19 cellular contexts compared by ENCODE assay signal in genomic region chr3:87041191-87041590, GRCh38. TPM values are rescaled to one million over a fixed set of nuclear protein-coding genes. Genes with fewer than 3 reads are reported as not detected.
DNase-seq lines count a peak whose midpoint lies in the region; ATAC-seq, FAIRE-seq and TF ChIP-seq lines count a peak whose summit lies in the region.
"Had no signal": no experiment of that assay in that cellular context is flagged by ENCODE, and none has a peak within 500 bp of the region (broad histone marks: within the 10 kb centered on the region; RNA-seq: fewer than 3 reads in every experiment).

No MANE protein-coding gene starts in this region.

- no peak overlapping the region for H3K4me3 Mint-ChIP-seq in effector memory CD8-positive, alpha-beta T cell
- H3K4me3 Mint-ChIP-seq: CD4-positive, alpha-beta T cell had no signal

- intact Hi-C loops in HepG2 (cut with micrococcal nuclease; ENCODE audit: unreplicated experiment) (no loop called here), right lobe of liver (cut with DNase I) (no loop called here), PC-9 (cut with micrococcal nuclease; ENCODE audit: unreplicated experiment) (no loop called here)

- H3K4me1 Mint-ChIP-seq in effector memory CD8-positive, alpha-beta T cell (ENCODE audit: low read depth in 2 of 2) = no peaks in the 10 kb centered on the region

- in situ Hi-C loops in HepG2 (cut with HindIII; ENCODE audit: extremely low pct_ligation_motif_present, low pct_unique_long_range_greater_than_20kb) = no loop called here

- no TSS peak for BruUV-seq in HepG2 (replicated peaks; lab: Mats Ljungman, UMichigan)
- no TSS peak for BruUV-seq in PC-9 (replicated peaks; lab: Mats Ljungman, UMichigan)

- TF ChIP-seq CTCF in HepG2 (CRISPR knock-in tag; IDR thresholded peaks at IDR 0.05) (no peak), right lobe of liver (IDR thresholded peaks at IDR 0.05) (no peak), MM.1S (IDR thresholded peaks at IDR 0.05; ENCODE audit: low read length) (0 out of 2 replicates have a peak, but pooled peaks have one; percentile 13), PC-9 (conservative IDR thresholded peaks at IDR 0.05) (no peak)

- no peak for FAIRE-seq in HepG2 (lab: Jason Lieb, UNC)
- FAIRE-seq: G401.6, GM12892, H54 had no signal

- H3K36me3 Mint-ChIP-seq in effector memory CD8-positive, alpha-beta T cell (ENCODE audit: insufficient read depth) = peaks cover 2% of the 10 kb centered on the region

- H3F3A ChIP-seq in MM.1S (ENCODE audit: insufficient read depth, low read length) (no peaks in the 10 kb centered on the region), PC-9 (ENCODE audit: insufficient read depth, low read depth) (no peaks in the 10 kb centered on the region)

- H3K36me3 ChIP-seq in HepG2 (replicated peaks in 1 of 2; ENCODE audit: control insufficient read depth in 1 of 2, insufficient read depth in 2 of 2, low read length in 2 of 2) = no peaks in the 10 kb centered on the region
- H3K36me3 ChIP-seq in right lobe of liver = no peaks in the 10 kb centered on the region
- no peaks in the 10 kb centered on the region for H3K36me3 ChIP-seq in MM.1S (replicated peaks; ENCODE audit: insufficient read depth, low read length)
- no peaks in the 10 kb centered on the region for H3K36me3 ChIP-seq in PC-9 (ENCODE audit: low read depth)
- H3K36me3 ChIP-seq: BLaER1 treated with 17β-estradiol and CSF1 and Interleukin-3, amounts not matched to agents 10 nM and 100 nM had no signal

- no peak overlapping the region for H3K4me2 ChIP-seq in HepG2 (ENCODE audit: low read depth, low read length)
- no peak overlapping the region for H3K4me2 ChIP-seq in MM.1S (ENCODE audit: low read depth, low read length)
- H3K4me2 ChIP-seq in PC-9 = no peak overlapping the region
- H3K4me2 ChIP-seq: BLaER1 treated with 17β-estradiol and CSF1 and Interleukin-3, amounts not matched to agents 10 nM and 100 nM had no signal

- H3K27ac ChIP-seq in HepG2 (ENCODE audit: extremely low read length, insufficient read depth, low read length) = no peak overlapping the region
- no peak overlapping the region for H3K27ac ChIP-seq in right lobe of liver
- no peak overlapping the region for H3K27ac ChIP-seq in MM.1S (ENCODE audit: low read length)
- H3K27ac ChIP-seq in PC-9 = no peak overlapping the region
- H3K27ac ChIP-seq: 22Rv1; BLaER1 treated with 17β-estradiol and CSF1 and Interleukin-3, amounts not matched to agents 10 nM and 100 nM; GM23248 had no signal

- ATAC-seq in HepG2 (no peak), right lobe of liver (no peak), GM18858 (IDR thresholded peaks at IDR 0.05; ENCODE audit: unreplicated experiment) (no peak)
- ATAC-seq in effector memory CD8-positive, alpha-beta T cell (replicated peaks) = no peak

- 28% methylated on average over 3 of the region's 3 CpGs for WGBS in HepG2 (ENCODE audit: low lambda C conversion rate)
- WGBS in right lobe of liver (ENCODE audit: insufficient coverage, low coverage, low lambda C conversion rate, missing lambda C conversion rate) = 33% methylated on average over 3 of the region's 3 CpGs

- TF ChIP-seq RAD21 in HepG2 (CRISPR knock-in tag; IDR thresholded peaks at IDR 0.05) = no peak

- H3K4me3 ChIP-seq in HepG2 (replicated peaks in 1 of 3; ENCODE audit: insufficient read depth in 1 of 3, low read depth in 2 of 3, low read length in 3 of 3) (no peak overlapping the region), right lobe of liver (no peak overlapping the region), MM.1S (ENCODE audit: low read length) (no peak overlapping the region), PC-9 (no peak overlapping the region)
- H3K4me3 ChIP-seq: BLaER1 treated with 17β-estradiol and CSF1 and Interleukin-3, amounts not matched to agents 10 nM and 100 nM; GM23248 had no signal

- no peak for TF ChIP-seq EP300 in HepG2 (IDR thresholded peaks at IDR 0.05; ENCODE audit: low read depth in 2 of 2, low read length in 2 of 2)
- TF ChIP-seq EP300 in HepG2 (CRISPR knock-in tag; IDR thresholded peaks at IDR 0.05; ENCODE audit: borderline replicate concordance) = no peak

- H3K4me1 ChIP-seq in HepG2 (ENCODE audit: insufficient read depth, low read length) (no peaks in the 10 kb centered on the region), right lobe of liver (no peaks in the 10 kb centered on the region), MM.1S (ENCODE audit: low read length) (no peaks in the 10 kb centered on the region), PC-9 (replicated peaks; ENCODE audit: insufficient read depth) (no peaks in the 10 kb centered on the region)
- H3K4me1 ChIP-seq: BLaER1 treated with 17β-estradiol and CSF1 and Interleukin-3, amounts not matched to agents 10 nM and 100 nM had no signal

- H3K9ac ChIP-seq in HepG2 (ENCODE audit: insufficient read depth, low read depth, low read length) (no peak overlapping the region), MM.1S (ENCODE audit: low read length) (no peak overlapping the region)
- H3K9ac ChIP-seq: BLaER1 treated with 17β-estradiol and CSF1 and Interleukin-3, amounts not matched to agents 10 nM and 100 nM; GM23248 had no signal

- no peaks in the 10 kb centered on the region for H3K27me3 Mint-ChIP-seq in effector memory CD8-positive, alpha-beta T cell
- H3K27me3 Mint-ChIP-seq: CD4-positive, alpha-beta T cell had no signal

- H4K20me1 ChIP-seq in HepG2 (ENCODE audit: insufficient read depth, low read length) (no peaks in the 10 kb centered on the region), MM.1S (ENCODE audit: insufficient read depth, low read length) (no peaks in the 10 kb centered on the region), PC-9 (ENCODE audit: insufficient read depth) (no peaks in the 10 kb centered on the region)
- H4K20me1 ChIP-seq: BLaER1 treated with 17β-estradiol and CSF1 and Interleukin-3, amounts not matched to agents 10 nM and 100 nM had no signal

- DNase-seq in HepG2 (ENCODE audit: low spot score) (no peak), right lobe of liver (no peak), MM.1S (no peak), PC-9 (no peak), GM03348 (ENCODE audit: low spot score) (no peak), SIG-M5 (lab: John Stamatoyannopoulos, UW) (no peak)
- DNase-seq in effector memory CD8-positive, alpha-beta T cell = no peak
- DNase-seq: AML-193; Calu3; CD4-positive, alpha-beta T cell; DMS 273 treated with DMSO at 0.1 percent for 48 hours; DMS79; GM23248 had no signal

- H3K9me3 ChIP-seq in HepG2 (ENCODE audit: low read length) = no peaks in the 10 kb centered on the region
- H3K9me3 ChIP-seq in right lobe of liver = no peaks in the 10 kb centered on the region
- H3K9me3 ChIP-seq in MM.1S (replicated peaks; ENCODE audit: insufficient read depth, low read length) = no peaks in the 10 kb centered on the region
- H3K9me3 ChIP-seq in PC-9 (ENCODE audit: insufficient read depth, low read depth) = no peaks in the 10 kb centered on the region
- H3K9me3 ChIP-seq: BLaER1 treated with 17β-estradiol and CSF1 and Interleukin-3, amounts not matched to agents 10 nM and 100 nM had no signal

- H3K27ac Mint-ChIP-seq in effector memory CD8-positive, alpha-beta T cell = no peak overlapping the region
- H3K27ac Mint-ChIP-seq: CD4-positive, alpha-beta T cell had no signal

- TF ChIP-seq POLR2A in HepG2 (IDR thresholded peaks at IDR 0.05; ENCODE audit: insufficient read depth in 1 of 2, low read depth in 2 of 2, low read length in 2 of 2) (no peak), right lobe of liver (IDR thresholded peaks at IDR 0.05) (no peak)

- no peak overlapping the region for H2AFZ ChIP-seq in HepG2 (ENCODE audit: low read length)
- H2AFZ ChIP-seq in MM.1S (ENCODE audit: low read length) = no peak overlapping the region
- H2AFZ ChIP-seq in PC-9 = peak overlapping the region; percentile 64; the same call in 1 of the 2 replicates
- H2AFZ ChIP-seq: GM23248 had no signal

- H3K27me3 ChIP-seq in HepG2 (ENCODE audit: control insufficient read depth in 1 of 2, insufficient read depth in 2 of 2, low read length in 2 of 2) (no peaks in the 10 kb centered on the region), right lobe of liver (no peaks in the 10 kb centered on the region), MM.1S (replicated peaks; ENCODE audit: insufficient read depth, low read length) (no peaks in the 10 kb centered on the region), PC-9 (ENCODE audit: insufficient read depth, low read depth) (no peaks in the 10 kb centered on the region)
- H3K27me3 ChIP-seq: BLaER1 treated with 17β-estradiol and CSF1 and Interleukin-3, amounts not matched to agents 10 nM and 100 nM had no signal

- H3K9me2 ChIP-seq in MM.1S (replicated peaks; ENCODE audit: insufficient read depth, low read length) (no peaks in the 10 kb centered on the region), PC-9 (ENCODE audit: insufficient read depth) (peaks cover 7% of the 10 kb centered on the region; the same call in 1 of the 2 replicates)

- H3K79me2 ChIP-seq in HepG2 (ENCODE audit: insufficient read depth, low read length) (no peaks in the 10 kb centered on the region), MM.1S (ENCODE audit: low read length) (no peaks in the 10 kb centered on the region), PC-9 (ENCODE audit: low read depth) (no peaks in the 10 kb centered on the region)

- CTCF ChIA-PET in HepG2 (lab: Yijun Ruan, JAX; ENCODE audit: low intra/inter-chr PET ratio, low total read pairs) (no interaction called here), PC-9 (lab: Charles Lee) (no interaction called here)

- peaks cover 0 to 5% of the 10 kb centered on the region in 2 donors for H3K9me3 Mint-ChIP-seq in effector memory CD8-positive, alpha-beta T cell
- H3K9me3 Mint-ChIP-seq: CD4-positive, alpha-beta T cell had no signal

- POLR2A ChIA-PET in HepG2 (lab: Yijun Ruan, JAX) = no interaction called here
- POLR2A ChIA-PET in PC-9 (lab: Charles Lee; ENCODE audit: unreplicated experiment) = no interaction called here

RNA-seq across cellular contexts. Expression of gene VGLL3, which starts 50.2 kb away (rescaled TPM):
- 0.01 and 0.07 TPM in 2 replicates for total RNA-seq in HepG2 (2016; rRNA removed; fragmentation: Illumina TruSeq; extraction: Trizol)
- not detected in 2 replicates for total RNA-seq in HepG2 (2016; cell fraction: cytosol; rRNA removed; fragmentation: Illumina TruSeq; extraction: Trizol; ENCODE audit: low read depth)
- 0.01 and 0.02 TPM in 2 replicates for total RNA-seq in HepG2 (2016; cell fraction: insoluble cytoplasmic fraction; rRNA removed; fragmentation: Illumina TruSeq; extraction: Trizol)
- total RNA-seq in HepG2 (2016; cell fraction: membrane; rRNA removed; fragmentation: Illumina TruSeq; extraction: Trizol) = not detected in 2 replicates
- total RNA-seq in HepG2 (2016; cell fraction: nucleus; rRNA removed; fragmentation: Illumina TruSeq; extraction: Trizol) = 0.03 TPM in 1 of 2 replicates, not detected in the other
- polyA plus RNA-seq in HepG2 (2011; rRNA removed) = 0.03 and 0.04 TPM in 2 replicates
- polyA plus RNA-seq in HepG2 (2011; cell fraction: cytosol; rRNA removed) = 0.04 and 0.15 TPM in 2 replicates
- polyA plus RNA-seq in HepG2 (2011; cell fraction: nucleus; rRNA removed) = 0.10 and 0.11 TPM in 2 replicates
- not detected in 2 replicates for polyA plus RNA-seq in HepG2 (2012)
- polyA plus RNA-seq in HepG2 (2016; cell fraction: cytosol; fragmentation: Illumina TruSeq; extraction: Trizol; ENCODE audit: low read depth) = not detected in 2 replicates
- 0.04 TPM in 1 of 2 replicates, not detected in the other for polyA plus RNA-seq in HepG2 (2016; cell fraction: insoluble cytoplasmic fraction; fragmentation: Illumina TruSeq; extraction: Trizol; ENCODE audit: low read depth)
- polyA plus RNA-seq in HepG2 (2016; cell fraction: membrane; fragmentation: Illumina TruSeq; extraction: Trizol; ENCODE audit: low read depth) = not detected in 2 replicates
- not detected in 2 replicates for polyA plus RNA-seq in HepG2 (2016; cell fraction: nucleus; fragmentation: Illumina TruSeq; extraction: Trizol; ENCODE audit: insufficient read depth, low read depth)
- polyA minus RNA-seq in HepG2 (2011; rRNA and poly(A)+ RNA removed; ENCODE audit: low replicate concordance) = 1.1 and 259 TPM in 2 replicates
- 0.20 and 1.5 TPM in 2 replicates for polyA minus RNA-seq in HepG2 (2011; cell fraction: cytosol; rRNA and poly(A)+ RNA removed)
- polyA minus RNA-seq in HepG2 (2011; cell fraction: nucleus; rRNA and poly(A)+ RNA removed) = 0.13 and 0.25 TPM in 2 replicates
- 1 to 10 TPM in 2 of 6 experiments, under 1 TPM in 4; 0.21 to 3.8 (median 0.79) TPM for total RNA-seq in right lobe of liver
- 20.5 and 26.8 TPM in 2 replicates for total RNA-seq in PC-9 (2021)
- total RNA-seq: CD4-positive, alpha-beta T cell had no signal
